In genomic region chr14:20454359-20454644, GRCh38 we compare ENCODE assay signal across 6 cellular contexts. TPM values are rescaled to one million over a fixed set of nuclear protein-coding genes. Genes with fewer than 3 reads are reported as not detected.
DNase-seq lines count a peak whose midpoint lies in the region; TF ChIP-seq lines count a peak whose summit lies in the region.

No MANE protein-coding gene starts in this region.

- H3K27ac ChIP-seq in HUES6 (ENCODE audit: low read depth, low read length) (peak overlapping the region; percentile 93), liver (ENCODE audit: low read depth in 1 of 2, low read length in 2 of 2) (peak overlapping the region; percentile 61 to 87)

- peak; percentile 76 for DNase-seq in activated CD4-positive, alpha-beta T cell treated with anti-CD3 and anti-CD28 coated beads for 1 hour
- DNase-seq in activated CD4-positive, alpha-beta T cell treated with anti-CD3 and anti-CD28 coated beads, Interleukin-2, amount 10 ng/mL, durations not matched to agents 24 days and 14 days = no peak
- peak; percentile 86 for DNase-seq in activated CD4-positive, alpha-beta memory T cell treated with anti-CD3 and anti-CD28 coated beads, Interleukin-2, amount 10 ng/mL, durations not matched to agents 7 days and 5 days
- no peak for DNase-seq in DMS153 treated with DMSO at 0.1 percent for 48 hours (lab: John Stamatoyannopoulos, UW; ENCODE audit: unreplicated experiment)

- no peaks in the 10 kb centered on the region for H3K4me1 ChIP-seq in HUES6 (ENCODE audit: control insufficient read depth, insufficient read depth, low read length)
- H3K4me1 ChIP-seq in liver (ENCODE audit: control insufficient read depth in 4 of 4, insufficient read depth in 4 of 4, low read length in 3 of 4) = peaks cover 4 to 23% (median 15%) of the 10 kb centered on the region in 4 donors

- no peak overlapping the region for H3K27ac Mint-ChIP-seq in activated CD4-positive, alpha-beta T cell treated with anti-CD3 and anti-CD28 coated beads, Interleukin-2, amount 10 ng/mL, durations not matched to agents 24 days and 14 days
- no peak overlapping the region for H3K27ac Mint-ChIP-seq in activated CD4-positive, alpha-beta memory T cell treated with anti-CD3 and anti-CD28 coated beads, Interleukin-2, amount 10 ng/mL, durations not matched to agents 7 days and 5 days

- CTCF ChIA-PET in activated CD4-positive, alpha-beta memory T cell treated with anti-CD3 and anti-CD28 coated beads, Interleukin-2, amount 10 ng/mL, durations not matched to agents 7 days and 5 days (lab: Charles Lee) = interaction anchor here (0.9 to 3.5 kb wide), 5 partner anchors 37 to 156 kb away, joined by 3 to 36 read pairs (median 7); partner anchors contain the start of genes PARP2 and TEP1

- intact Hi-C loops in activated CD4-positive, alpha-beta T cell treated with anti-CD3 and anti-CD28 coated beads, Interleukin-2, amount 10 ng/mL, durations not matched to agents 24 days and 14 days (cut with micrococcal nuclease) = no loop called here

- no peaks in the 10 kb centered on the region for H3K9me3 Mint-ChIP-seq in activated CD4-positive, alpha-beta T cell treated with anti-CD3 and anti-CD28 coated beads, Interleukin-2, amount 10 ng/mL, durations not matched to agents 24 days and 14 days
- H3K9me3 Mint-ChIP-seq in activated CD4-positive, alpha-beta memory T cell treated with anti-CD3 and anti-CD28 coated beads, Interleukin-2, amount 10 ng/mL, durations not matched to agents 7 days and 5 days = no peaks in the 10 kb centered on the region

- under 1% methylated on average over 17 of the region's 17 CpGs for WGBS in liver

- H3K4me3 ChIP-seq in HUES6 (ENCODE audit: low read depth, low read length) (peak overlapping the region; percentile 91), liver (ENCODE audit: low read depth in 1 of 3, low read length in 3 of 3) (peak overlapping the region; percentile 82 to 87 (median 83))

- peak overlapping the region; percentile 98 for H3K9ac ChIP-seq in HUES6 (ENCODE audit: low read length)
- H3K9ac ChIP-seq in liver (ENCODE audit: low read depth in 1 of 2, low read length in 2 of 2) = peak overlapping the region; percentile 11 to 78

- no peak for TF ChIP-seq RAD21 in liver (IDR thresholded peaks at IDR 0.05)

- no peaks in the 10 kb centered on the region for H3K27me3 Mint-ChIP-seq in activated CD4-positive, alpha-beta T cell treated with anti-CD3 and anti-CD28 coated beads, Interleukin-2, amount 10 ng/mL, durations not matched to agents 24 days and 14 days
- H3K27me3 Mint-ChIP-seq in activated CD4-positive, alpha-beta memory T cell treated with anti-CD3 and anti-CD28 coated beads, Interleukin-2, amount 10 ng/mL, durations not matched to agents 7 days and 5 days = no peaks in the 10 kb centered on the region

- no peaks in the 10 kb centered on the region for H3K9me3 ChIP-seq in HUES6 (ENCODE audit: control insufficient read depth, insufficient read depth, low read depth, low read length)
- no peaks in the 10 kb centered on the region for H3K9me3 ChIP-seq in liver (ENCODE audit: control insufficient read depth in 4 of 4, low read length in 3 of 4)

- POLR2A ChIA-PET in activated CD4-positive, alpha-beta memory T cell treated with anti-CD3 and anti-CD28 coated beads, Interleukin-2, amount 10 ng/mL, durations not matched to agents 7 days and 5 days (lab: Charles Lee) = interaction anchor here (0.8 to 5.5 kb wide), 10 partner anchors 13 to 159 kb away, joined by 3 to 95 read pairs (median 5); partner anchors contain the start of genes PARP2, PNP and TEP1

- H3K4me1 Mint-ChIP-seq in activated CD4-positive, alpha-beta T cell treated with anti-CD3 and anti-CD28 coated beads, Interleukin-2, amount 10 ng/mL, durations not matched to agents 24 days and 14 days = peaks cover 19% of the 10 kb centered on the region
- peaks cover 29% of the 10 kb centered on the region for H3K4me1 Mint-ChIP-seq in activated CD4-positive, alpha-beta memory T cell treated with anti-CD3 and anti-CD28 coated beads, Interleukin-2, amount 10 ng/mL, durations not matched to agents 7 days and 5 days

- H3K36me3 Mint-ChIP-seq in activated CD4-positive, alpha-beta T cell treated with anti-CD3 and anti-CD28 coated beads, Interleukin-2, amount 10 ng/mL, durations not matched to agents 24 days and 14 days (ENCODE audit: low read depth) = peaks cover 31% of the 10 kb centered on the region
- H3K36me3 Mint-ChIP-seq in activated CD4-positive, alpha-beta memory T cell treated with anti-CD3 and anti-CD28 coated beads, Interleukin-2, amount 10 ng/mL, durations not matched to agents 7 days and 5 days (ENCODE audit: low read depth) = peaks cover 33% of the 10 kb centered on the region

- TF ChIP-seq CTCF in liver (IDR thresholded peaks at IDR 0.05; ENCODE audit: low read depth, low read length, missing input control) = no peak

- no peak overlapping the region for H3K4me3 Mint-ChIP-seq in activated CD4-positive, alpha-beta T cell treated with anti-CD3 and anti-CD28 coated beads, Interleukin-2, amount 10 ng/mL, durations not matched to agents 24 days and 14 days
- no peak overlapping the region for H3K4me3 Mint-ChIP-seq in activated CD4-positive, alpha-beta memory T cell treated with anti-CD3 and anti-CD28 coated beads, Interleukin-2, amount 10 ng/mL, durations not matched to agents 7 days and 5 days

- peaks cover 66% of the 10 kb centered on the region for H3K36me3 ChIP-seq in HUES6 (ENCODE audit: control insufficient read depth, insufficient read depth, low read length)
- peaks cover 9 to 45% (median 40%) of the 10 kb centered on the region in 4 donors for H3K36me3 ChIP-seq in liver (ENCODE audit: control insufficient read depth in 4 of 4, insufficient read depth in 3 of 4, low read depth in 1 of 4, low read length in 3 of 4)

- H3K27me3 ChIP-seq in HUES6 (ENCODE audit: control insufficient read depth, insufficient read depth, low read length) = no peaks in the 10 kb centered on the region
- H3K27me3 ChIP-seq in liver (ENCODE audit: control insufficient read depth in 4 of 4, insufficient read depth in 4 of 4, low read length in 3 of 4) = no peaks in the 10 kb centered on the region

TF ChIP-seq in liver, 16 proteins besides CTCF, POLR2A, EP300 and RAD21 (continues in another document):
- TF ChIP-seq JUND (IDR thresholded peaks at IDR 0.05) (no peak), YY1 (IDR thresholded peaks at IDR 0.05) (no peak), MAX (IDR thresholded peaks at IDR 0.05) (no peak), RXRA (IDR thresholded peaks at IDR 0.05) (no peak), NR2F2 (IDR thresholded peaks at IDR 0.05) (no peak), FOXA1 (IDR thresholded peaks at IDR 0.05) (no peak), ZBTB33 (IDR thresholded peaks at IDR 0.05) (no peak), SP1 (IDR thresholded peaks at IDR 0.05) (no peak), TAF1 (conservative IDR thresholded peaks at IDR 0.05) (no peak), HNF4A (conservative IDR thresholded peaks at IDR 0.05) (no peak)

RNA-seq across cellular contexts. Expression of gene OSGEP, which starts 0.3 kb away (rescaled TPM):
- 69.8 and 76.9 TPM in 2 replicates for total RNA-seq in activated CD4-positive, alpha-beta T cell treated with anti-CD3 and anti-CD28 coated beads, Interleukin-2, amount 10 ng/mL, durations not matched to agents 24 days and 14 days
- 10 to 100 TPM; 35.8 to 40.3 TPM for total RNA-seq in activated CD4-positive, alpha-beta memory T cell treated with anti-CD3 and anti-CD28 coated beads, Interleukin-2, amount 10 ng/mL, durations not matched to agents 7 days and 5 days
- total RNA-seq in liver = 10 to 100 TPM; 29.0 to 39.0 TPM
- polyA plus RNA-seq in liver = 10 to 100 TPM; 18.1 to 20.5 TPM

RNA-seq across cellular contexts. Expression of gene APEX1, which starts 0.7 kb away (rescaled TPM):
- total RNA-seq in activated CD4-positive, alpha-beta T cell treated with anti-CD3 and anti-CD28 coated beads, Interleukin-2, amount 10 ng/mL, durations not matched to agents 24 days and 14 days = 239 and 242 TPM in 2 replicates
- 100 to 1,000 TPM in 1 of 2 experiments, 10 to 100 TPM in 1; 91.9 to 103 TPM for total RNA-seq in activated CD4-positive, alpha-beta memory T cell treated with anti-CD3 and anti-CD28 coated beads, Interleukin-2, amount 10 ng/mL, durations not matched to agents 7 days and 5 days
- 10 to 100 TPM; 32.4 to 43.2 TPM for total RNA-seq in liver
- 10 to 100 TPM; 50.3 to 64.5 TPM for polyA plus RNA-seq in liver

RNA-seq across cellular contexts. Expression of gene PIP4P1, which starts 6.9 kb away (rescaled TPM):
- 29.5 and 30.7 TPM in 2 replicates for total RNA-seq in activated CD4-positive, alpha-beta T cell treated with anti-CD3 and anti-CD28 coated beads, Interleukin-2, amount 10 ng/mL, durations not matched to agents 24 days and 14 days
- 10 to 100 TPM; 39.5 to 42.9 TPM for total RNA-seq in activated CD4-positive, alpha-beta memory T cell treated with anti-CD3 and anti-CD28 coated beads, Interleukin-2, amount 10 ng/mL, durations not matched to agents 7 days and 5 days
- 10 to 100 TPM; 14.1 to 14.6 TPM for total RNA-seq in liver
- polyA plus RNA-seq in liver = 10 to 100 TPM; 13.2 to 14.9 TPM

RNA-seq across cellular contexts. Expression of gene PNP, which starts 14.9 kb away (rescaled TPM):
- 155 and 158 TPM in 2 replicates for total RNA-seq in activated CD4-positive, alpha-beta T cell treated with anti-CD3 and anti-CD28 coated beads, Interleukin-2, amount 10 ng/mL, durations not matched to agents 24 days and 14 days
- 100 to 1,000 TPM; 207 to 210 TPM for total RNA-seq in activated CD4-positive, alpha-beta memory T cell treated with anti-CD3 and anti-CD28 coated beads, Interleukin-2, amount 10 ng/mL, durations not matched to agents 7 days and 5 days
- total RNA-seq in liver = 100 to 1,000 TPM in 1 of 2 donors, 10 to 100 TPM in 1; 41.8 to 156 TPM
- 10 to 100 TPM; 22.9 to 29.9 TPM for polyA plus RNA-seq in liver

RNA-seq across cellular contexts. Expression of gene KLHL33, which starts 18.3 kb away (rescaled TPM):
- total RNA-seq in activated CD4-positive, alpha-beta T cell treated with anti-CD3 and anti-CD28 coated beads, Interleukin-2, amount 10 ng/mL, durations not matched to agents 24 days and 14 days = 0.09 TPM in 1 of 2 replicates, not detected in the other
- total RNA-seq in activated CD4-positive, alpha-beta memory T cell treated with anti-CD3 and anti-CD28 coated beads, Interleukin-2, amount 10 ng/mL, durations not matched to agents 7 days and 5 days = under 1 TPM in 1 of 2 experiments, not detected in 1; 0.05 TPM
- total RNA-seq in liver = under 1 TPM; 0.17 to 0.23 TPM
- polyA plus RNA-seq in liver = under 1 TPM; 0.06 to 0.14 TPM

Comparison
In these comparisons a context has a peak if more than half of its experiments do, and no peak if none do; other contexts are left out.
1. DNase-seq: peak in activated CD4-positive, alpha-beta T cell treated with anti-CD3 and anti-CD28 coated beads for 1 hour (single experiment) and activated CD4-positive, alpha-beta memory T cell treated with anti-CD3 and anti-CD28 coated beads, Interleukin-2, amount 10 ng/mL, durations not matched to agents 7 days and 5 days (single experiment); none in activated CD4-positive, alpha-beta T cell treated with anti-CD3 and anti-CD28 coated beads, Interleukin-2, amount 10 ng/mL, durations not matched to agents 24 days and 14 days (single experiment) and DMS153 treated with DMSO at 0.1 percent for 48 hours (single experiment).